Comparison of ENCODE assay signal across 1 cellular context in genomic region chr19:56314584-56315075, GRCh38.
A peak's percentile ranks its signal among the peaks of the same experiment; 100 is the strongest.
TF ChIP-seq lines count a peak whose summit lies in the region.

A gene with protein sequence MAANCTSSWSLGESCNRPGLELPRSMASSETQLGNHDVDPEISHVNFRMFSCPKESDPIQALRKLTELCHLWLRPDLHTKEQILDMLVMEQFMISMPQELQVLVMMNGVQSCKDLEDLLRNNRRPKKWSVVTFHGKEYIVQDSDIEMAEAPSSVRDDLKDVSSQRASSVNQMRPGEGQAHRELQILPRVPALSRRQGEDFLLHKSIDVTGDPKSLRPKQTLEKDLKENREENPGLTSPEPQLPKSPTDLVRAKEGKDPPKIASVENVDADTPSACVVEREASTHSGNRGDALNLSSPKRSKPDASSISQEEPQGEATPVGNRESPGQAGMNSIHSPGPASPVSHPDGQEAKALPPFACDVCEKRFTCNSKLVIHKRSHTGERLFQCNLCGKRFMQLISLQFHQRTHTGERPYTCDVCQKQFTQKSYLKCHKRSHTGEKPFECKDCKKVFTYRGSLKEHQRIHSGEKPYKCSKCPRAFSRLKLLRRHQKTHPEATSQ (minus strand): TSS chr19:56314839. CDS start chr19:56225046, 89,793 bp downstream.

TF ChIP-seq in HepG2, 621 proteins besides CTCF, POLR2A, EP300 and RAD21 (continued from another document and continues in another):
- TF ChIP-seq PRDM4 (CRISPR knock-in tag; IDR thresholded peaks at IDR 0.05; ENCODE audit: borderline replicate concordance), result no peak
- TF ChIP-seq FOSL1 (CRISPR knock-in tag; IDR thresholded peaks at IDR 0.05; ENCODE audit: borderline replicate concordance), result no peak
- no peak for TF ChIP-seq SOX6 (IDR thresholded peaks at IDR 0.05)
- TF ChIP-seq SOX6 (CRISPR knock-in tag; IDR thresholded peaks at IDR 0.05), result no peak; the same call in 1 of the 2 replicates
- no peak for TF ChIP-seq DMTF1 (CRISPR knock-in tag; IDR thresholded peaks at IDR 0.05)
- TF ChIP-seq ZNF331 (CRISPR knock-in tag; IDR thresholded peaks at IDR 0.05), result no peak
- peak; percentile 74 for TF ChIP-seq PHF20 (CRISPR knock-in tag; IDR thresholded peaks at IDR 0.05)
- no peak for TF ChIP-seq NFE2L1 (CRISPR knock-in tag; IDR thresholded peaks at IDR 0.05; ENCODE audit: borderline replicate concordance)
- no peak for TF ChIP-seq ZNF775 (CRISPR knock-in tag; IDR thresholded peaks at IDR 0.05; ENCODE audit: borderline replicate concordance)
- TF ChIP-seq ATF3 (CRISPR knock-in tag; IDR thresholded peaks at IDR 0.05), result peak; percentile 75; the same call in 1 of the 2 replicates
- TF ChIP-seq, protein P1, sequence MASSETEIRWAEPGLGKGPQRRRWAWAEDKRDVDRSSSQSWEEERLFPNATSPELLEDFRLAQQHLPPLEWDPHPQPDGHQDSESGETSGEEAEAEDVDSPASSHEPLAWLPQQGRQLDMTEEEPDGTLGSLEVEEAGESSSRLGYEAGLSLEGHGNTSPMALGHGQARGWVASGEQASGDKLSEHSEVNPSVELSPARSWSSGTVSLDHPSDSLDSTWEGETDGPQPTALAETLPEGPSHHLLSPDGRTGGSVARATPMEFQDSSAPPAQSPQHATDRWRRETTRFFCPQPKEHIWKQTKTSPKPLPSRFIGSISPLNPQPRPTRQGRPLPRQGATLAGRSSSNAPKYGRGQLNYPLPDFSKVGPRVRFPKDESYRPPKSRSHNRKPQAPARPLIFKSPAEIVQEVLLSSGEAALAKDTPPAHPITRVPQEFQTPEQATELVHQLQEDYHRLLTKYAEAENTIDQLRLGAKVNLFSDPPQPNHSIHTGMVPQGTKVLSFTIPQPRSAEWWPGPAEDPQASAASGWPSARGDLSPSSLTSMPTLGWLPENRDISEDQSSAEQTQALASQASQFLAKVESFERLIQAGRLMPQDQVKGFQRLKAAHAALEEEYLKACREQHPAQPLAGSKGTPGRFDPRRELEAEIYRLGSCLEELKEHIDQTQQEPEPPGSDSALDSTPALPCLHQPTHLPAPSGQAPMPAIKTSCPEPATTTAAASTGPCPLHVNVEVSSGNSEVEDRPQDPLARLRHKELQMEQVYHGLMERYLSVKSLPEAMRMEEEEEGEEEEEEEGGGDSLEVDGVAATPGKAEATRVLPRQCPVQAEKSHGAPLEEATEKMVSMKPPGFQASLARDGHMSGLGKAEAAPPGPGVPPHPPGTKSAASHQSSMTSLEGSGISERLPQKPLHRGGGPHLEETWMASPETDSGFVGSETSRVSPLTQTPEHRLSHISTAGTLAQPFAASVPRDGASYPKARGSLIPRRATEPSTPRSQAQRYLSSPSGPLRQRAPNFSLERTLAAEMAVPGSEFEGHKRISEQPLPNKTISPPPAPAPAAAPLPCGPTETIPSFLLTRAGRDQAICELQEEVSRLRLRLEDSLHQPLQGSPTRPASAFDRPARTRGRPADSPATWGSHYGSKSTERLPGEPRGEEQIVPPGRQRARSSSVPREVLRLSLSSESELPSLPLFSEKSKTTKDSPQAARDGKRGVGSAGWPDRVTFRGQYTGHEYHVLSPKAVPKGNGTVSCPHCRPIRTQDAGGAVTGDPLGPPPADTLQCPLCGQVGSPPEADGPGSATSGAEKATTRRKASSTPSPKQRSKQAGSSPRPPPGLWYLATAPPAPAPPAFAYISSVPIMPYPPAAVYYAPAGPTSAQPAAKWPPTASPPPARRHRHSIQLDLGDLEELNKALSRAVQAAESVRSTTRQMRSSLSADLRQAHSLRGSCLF (CRISPR knock-in tag; IDR thresholded peaks at IDR 0.05; ENCODE audit: borderline replicate concordance), result no peak
- TF ChIP-seq NKX3-1 (CRISPR knock-in tag; IDR thresholded peaks at IDR 0.05), result 0 out of 2 replicates have a peak, but pooled peaks have one; percentile 32
- 0 out of 2 replicates have a peak, but pooled peaks have one; percentile 32 for TF ChIP-seq PBX2 (CRISPR knock-in tag; IDR thresholded peaks at IDR 0.05)
- no peak for TF ChIP-seq PHB2 (IDR thresholded peaks at IDR 0.05; ENCODE audit: partially characterized antibody)
- TF ChIP-seq, protein P2, sequence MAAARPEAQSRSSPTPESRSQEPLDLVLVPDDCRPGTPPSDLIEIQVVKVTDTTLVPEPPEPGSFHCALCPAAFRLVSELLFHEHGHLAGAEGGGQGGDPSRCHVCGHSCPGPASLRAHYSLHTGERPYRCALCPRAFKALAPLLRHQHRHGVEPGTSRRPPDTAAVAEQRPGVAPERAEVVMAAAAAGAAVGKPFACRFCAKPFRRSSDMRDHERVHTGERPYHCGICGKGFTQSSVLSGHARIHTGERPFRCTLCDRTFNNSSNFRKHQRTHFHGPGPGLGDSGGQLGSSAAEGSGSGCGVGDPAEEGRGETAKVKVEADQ (CRISPR knock-in tag; IDR thresholded peaks at IDR 0.05; ENCODE audit: borderline replicate concordance), result no peak
- TF ChIP-seq SRSF4 (IDR thresholded peaks at IDR 0.05; ENCODE audit: low read depth, low read length, poor library complexity, severe bottlenecking), result no peak
- TF ChIP-seq MTA3 (CRISPR knock-in tag; IDR thresholded peaks at IDR 0.05), result no peak
- TF ChIP-seq KDM3A (CRISPR knock-in tag; IDR thresholded peaks at IDR 0.05; ENCODE audit: low read depth), result no peak
- no peak for TF ChIP-seq ZNF644 (CRISPR knock-in tag; IDR thresholded peaks at IDR 0.05; ENCODE audit: low read depth)
- no peak for TF ChIP-seq EED (CRISPR knock-in tag; IDR thresholded peaks at IDR 0.05)
- no peak for TF ChIP-seq MXI1 (IDR thresholded peaks at IDR 0.05; ENCODE audit: borderline replicate concordance, low read depth, low read length)
- TF ChIP-seq, protein P3, sequence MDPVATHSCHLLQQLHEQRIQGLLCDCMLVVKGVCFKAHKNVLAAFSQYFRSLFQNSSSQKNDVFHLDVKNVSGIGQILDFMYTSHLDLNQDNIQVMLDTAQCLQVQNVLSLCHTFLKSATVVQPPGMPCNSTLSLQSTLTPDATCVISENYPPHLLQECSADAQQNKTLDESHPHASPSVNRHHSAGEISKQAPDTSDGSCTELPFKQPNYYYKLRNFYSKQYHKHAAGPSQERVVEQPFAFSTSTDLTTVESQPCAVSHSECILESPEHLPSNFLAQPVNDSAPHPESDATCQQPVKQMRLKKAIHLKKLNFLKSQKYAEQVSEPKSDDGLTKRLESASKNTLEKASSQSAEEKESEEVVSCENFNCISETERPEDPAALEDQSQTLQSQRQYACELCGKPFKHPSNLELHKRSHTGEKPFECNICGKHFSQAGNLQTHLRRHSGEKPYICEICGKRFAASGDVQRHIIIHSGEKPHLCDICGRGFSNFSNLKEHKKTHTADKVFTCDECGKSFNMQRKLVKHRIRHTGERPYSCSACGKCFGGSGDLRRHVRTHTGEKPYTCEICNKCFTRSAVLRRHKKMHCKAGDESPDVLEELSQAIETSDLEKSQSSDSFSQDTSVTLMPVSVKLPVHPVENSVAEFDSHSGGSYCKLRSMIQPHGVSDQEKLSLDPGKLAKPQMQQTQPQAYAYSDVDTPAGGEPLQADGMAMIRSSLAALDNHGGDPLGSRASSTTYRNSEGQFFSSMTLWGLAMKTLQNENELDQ (CRISPR knock-in tag; IDR thresholded peaks at IDR 0.05; ENCODE audit: borderline replicate concordance), result no peak
- no peak for TF ChIP-seq EZH2 (conservative IDR thresholded peaks at IDR 0.05; ENCODE audit: low read depth, low read length)
- no peak for TF ChIP-seq ZBTB7A (CRISPR knock-in tag; IDR thresholded peaks at IDR 0.05)
- peak; percentile 92 for TF ChIP-seq ATF1 (CRISPR knock-in tag; IDR thresholded peaks at IDR 0.05)
- TF ChIP-seq CREB1 (IDR thresholded peaks at IDR 0.05), result peak; percentile 99
- peak; percentile 97 for TF ChIP-seq CREB1 (CRISPR knock-in tag; IDR thresholded peaks at IDR 0.05)
- TF ChIP-seq, protein P4, sequence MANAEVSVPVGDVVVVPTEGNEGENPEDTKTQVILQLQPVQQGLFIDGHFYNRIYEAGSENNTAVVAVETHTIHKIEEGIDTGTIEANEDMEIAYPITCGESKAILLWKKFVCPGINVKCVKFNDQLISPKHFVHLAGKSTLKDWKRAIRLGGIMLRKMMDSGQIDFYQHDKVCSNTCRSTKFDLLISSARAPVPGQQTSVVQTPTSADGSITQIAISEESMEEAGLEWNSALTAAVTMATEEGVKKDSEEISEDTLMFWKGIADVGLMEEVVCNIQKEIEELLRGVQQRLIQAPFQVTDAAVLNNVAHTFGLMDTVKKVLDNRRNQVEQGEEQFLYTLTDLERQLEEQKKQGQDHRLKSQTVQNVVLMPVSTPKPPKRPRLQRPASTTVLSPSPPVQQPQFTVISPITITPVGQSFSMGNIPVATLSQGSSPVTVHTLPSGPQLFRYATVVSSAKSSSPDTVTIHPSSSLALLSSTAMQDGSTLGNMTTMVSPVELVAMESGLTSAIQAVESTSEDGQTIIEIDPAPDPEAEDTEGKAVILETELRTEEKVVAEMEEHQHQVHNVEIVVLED (CRISPR knock-in tag; IDR thresholded peaks at IDR 0.05; ENCODE audit: borderline replicate concordance), result peak; percentile 77; the same call in 1 of the 2 replicates
- no peak for TF ChIP-seq ZNF768 (CRISPR knock-in tag; IDR thresholded peaks at IDR 0.05)
- TF ChIP-seq ZNF615 (CRISPR knock-in tag; IDR thresholded peaks at IDR 0.05; ENCODE audit: borderline replicate concordance), result no peak
- TF ChIP-seq LCORL (IDR thresholded peaks at IDR 0.05), result no peak
- no peak for TF ChIP-seq LCORL (CRISPR knock-in tag; IDR thresholded peaks at IDR 0.05)
- no peak for TF ChIP-seq ZBTB39 (CRISPR knock-in tag; IDR thresholded peaks at IDR 0.05)
- no peak for TF ChIP-seq ZNF20 (CRISPR knock-in tag; IDR thresholded peaks at IDR 0.05)
- no peak for TF ChIP-seq SALL2 (CRISPR knock-in tag; IDR thresholded peaks at IDR 0.05)
- TF ChIP-seq ZBTB21 (CRISPR knock-in tag; IDR thresholded peaks at IDR 0.05), result peak; percentile 57; the same call in 1 of the 2 replicates
- no peak for TF ChIP-seq SMC3 (IDR thresholded peaks at IDR 0.05; ENCODE audit: low read length)
- TF ChIP-seq, protein P5, sequence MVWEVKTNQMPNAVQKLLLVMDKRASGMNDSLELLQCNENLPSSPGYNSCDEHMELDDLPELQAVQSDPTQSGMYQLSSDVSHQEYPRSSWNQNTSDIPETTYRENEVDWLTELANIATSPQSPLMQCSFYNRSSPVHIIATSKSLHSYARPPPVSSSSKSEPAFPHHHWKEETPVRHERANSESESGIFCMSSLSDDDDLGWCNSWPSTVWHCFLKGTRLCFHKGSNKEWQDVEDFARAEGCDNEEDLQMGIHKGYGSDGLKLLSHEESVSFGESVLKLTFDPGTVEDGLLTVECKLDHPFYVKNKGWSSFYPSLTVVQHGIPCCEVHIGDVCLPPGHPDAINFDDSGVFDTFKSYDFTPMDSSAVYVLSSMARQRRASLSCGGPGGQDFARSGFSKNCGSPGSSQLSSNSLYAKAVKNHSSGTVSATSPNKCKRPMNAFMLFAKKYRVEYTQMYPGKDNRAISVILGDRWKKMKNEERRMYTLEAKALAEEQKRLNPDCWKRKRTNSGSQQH (CRISPR knock-in tag; IDR thresholded peaks at IDR 0.05; ENCODE audit: low read depth), result no peak; the same call in 1 of the 2 replicates
- TF ChIP-seq ZSCAN12 (CRISPR knock-in tag; IDR thresholded peaks at IDR 0.05), result no peak
- no peak for TF ChIP-seq ZSCAN30 (CRISPR knock-in tag; IDR thresholded peaks at IDR 0.05)
